In the genomic region with DNA sequence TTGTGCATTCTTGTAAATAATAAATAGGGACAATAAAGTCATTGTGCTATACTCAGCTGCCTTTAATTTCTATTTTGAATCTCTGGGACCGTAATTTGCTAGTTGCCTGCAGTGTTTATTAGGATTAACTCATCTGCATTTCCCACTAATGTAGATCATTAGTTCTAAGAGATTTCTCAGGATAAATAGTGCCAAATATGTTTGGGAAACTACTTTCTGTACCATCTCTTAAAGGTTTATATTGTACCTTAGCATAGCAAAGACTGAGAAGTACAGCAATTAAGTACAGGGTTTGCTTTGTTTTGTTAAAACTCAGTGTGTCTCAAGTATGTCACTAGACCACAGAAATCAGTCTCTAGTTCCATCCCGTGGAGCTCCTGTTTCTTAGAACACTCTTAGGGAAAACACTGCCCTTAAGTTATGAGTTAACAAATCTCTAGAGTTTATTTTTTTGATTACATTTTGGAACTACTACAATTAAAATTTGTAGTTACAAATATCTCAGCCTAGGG, we compare ENCODE assay signal across 1 cellular context.
TF ChIP-seq lines count a peak whose summit lies in the region.

No MANE protein-coding gene starts in this region.

TF ChIP-seq in H1, 55 proteins besides CTCF, POLR2A, EP300 and RAD21:
- TF ChIP-seq SIN3A (conservative IDR thresholded peaks at IDR 0.05 in 1 of 2, IDR thresholded peaks at IDR 0.05 in 1 of 2; ENCODE audit: low read depth in 1 of 2, low read length in 2 of 2) (no peak), FOSL1 (IDR thresholded peaks at IDR 0.05; ENCODE audit: insufficient read depth, low read depth, low read length) (no peak), BACH1 (IDR thresholded peaks at IDR 0.05; ENCODE audit: low read length) (no peak)
TF ChIP-seq in H1: peak in this region for 0.
